Comparison of ENCODE assay signal across 8 cellular contexts in genomic region chr17:2056221-2057129, GRCh38. TPM values are rescaled to one million over a fixed set of nuclear protein-coding genes. Genes with fewer than 3 reads are reported as not detected.
DNase-seq lines count a peak whose midpoint lies in the region; ATAC-seq and TF ChIP-seq lines count a peak whose summit lies in the region.

No MANE protein-coding gene starts in this region.

- DNase-seq in Right ventricle myocardium inferior (ENCODE audit: missing footprints) (peak; percentile 79), cardiac septum (ENCODE audit: low spot score) (no peak), dermis blood vessel endothelial cell (no peak)

- H3K9ac ChIP-seq in liver (ENCODE audit: low read depth in 1 of 2, low read length in 2 of 2) (no peak overlapping the region), subcutaneous abdominal adipose tissue (ENCODE audit: low read length in 5 of 5) (peak overlapping the region in 3 of 5 donors; percentile 35 to 68 (median 64))

- 7 to 23% (median 22%) methylated on average over 58 to 76 of the region's 76 CpGs for WGBS in adipose tissue, 3 donors
- 23% methylated on average over 76 of the region's 76 CpGs for WGBS in liver

- H3K4me1 ChIP-seq in liver (ENCODE audit: control insufficient read depth in 4 of 4, insufficient read depth in 4 of 4, low read length in 3 of 4) (peaks cover 10 to 39% (median 27%) of the 10 kb centered on the region in 4 donors), subcutaneous abdominal adipose tissue (ENCODE audit: control insufficient read depth in 5 of 5, insufficient read depth in 5 of 5, low read length in 5 of 5) (peaks cover 8 to 84% (median 56%) of the 10 kb centered on the region in 5 donors)

- no peak for TF ChIP-seq RAD21 in liver (IDR thresholded peaks at IDR 0.05)

- H3K36me3 ChIP-seq in liver (ENCODE audit: control insufficient read depth in 4 of 4, insufficient read depth in 3 of 4, low read depth in 1 of 4, low read length in 3 of 4): peaks cover 0 to 3% (median 0%) of the 10 kb centered on the region in 4 donors
- H3K36me3 ChIP-seq in subcutaneous abdominal adipose tissue (ENCODE audit: control insufficient read depth in 5 of 5, insufficient read depth in 5 of 5, low read length in 5 of 5): peaks cover 0 to 26% (median 22%) of the 10 kb centered on the region in 5 donors

- no peak for TF ChIP-seq CTCF in liver (IDR thresholded peaks at IDR 0.05; ENCODE audit: low read depth, low read length, missing input control)

- no peaks in the 10 kb centered on the region for H3K9me3 ChIP-seq in liver (ENCODE audit: control insufficient read depth in 4 of 4, low read length in 3 of 4)
- H3K9me3 ChIP-seq in subcutaneous abdominal adipose tissue (ENCODE audit: control insufficient read depth in 5 of 5, low read length in 5 of 5): no peaks in the 10 kb centered on the region

- H3K27ac ChIP-seq in adipose tissue (ENCODE audit: low read depth, low read length) (peak overlapping the region; percentile 33), liver (ENCODE audit: low read depth in 1 of 2, low read length in 2 of 2) (peak overlapping the region; percentile 64 to 75), subcutaneous abdominal adipose tissue (ENCODE audit: low read depth, low read length) (peak overlapping the region; percentile 16)

- peaks cover 0 to 2% (median 0%) of the 10 kb centered on the region in 4 donors for H3K27me3 ChIP-seq in liver (ENCODE audit: control insufficient read depth in 4 of 4, insufficient read depth in 4 of 4, low read length in 3 of 4)
- H3K27me3 ChIP-seq in subcutaneous abdominal adipose tissue (ENCODE audit: control insufficient read depth in 5 of 5, insufficient read depth in 4 of 5, low read length in 5 of 5): peaks cover 9 to 45% (median 27%) of the 10 kb centered on the region in 5 donors

- intact Hi-C loops in Right ventricle myocardium inferior (cut with DNase I): loop anchor here (5.0 kb wide), 2 partner anchors 36 to 66 kb away; no protein-coding TSS in a partner anchor
- intact Hi-C loops in cardiac septum (cut with DNase I): loop anchor here (5.0 kb wide), 1 partner anchor 36 kb away; no protein-coding TSS in a partner anchor

- ATAC-seq in Right ventricle myocardium inferior: no peak
- no peak for ATAC-seq in HG03097 (IDR thresholded peaks at IDR 0.05; ENCODE audit: low FRiP score, unreplicated experiment)
- ATAC-seq in GM19328 (IDR thresholded peaks at IDR 0.05; ENCODE audit: unreplicated experiment): no peak

- H3K4me3 ChIP-seq in liver (ENCODE audit: low read depth in 1 of 3, low read length in 3 of 3) (peak overlapping the region in 2 of 3 donors; percentile 19 to 64), subcutaneous abdominal adipose tissue (ENCODE audit: low read depth in 1 of 5, low read length in 5 of 5) (peak overlapping the region in 4 of 5 donors; percentile 56 to 75 (median 66))

TF ChIP-seq in liver, 16 proteins besides CTCF, POLR2A, EP300 and RAD21:
- TF ChIP-seq HNF4A (conservative IDR thresholded peaks at IDR 0.05) (no peak), YY1 (IDR thresholded peaks at IDR 0.05) (no peak)

RNA-seq across cellular contexts. Expression of gene HIC1, which starts 1.6 kb away (rescaled TPM):
- 22.7 TPM for total RNA-seq in Right ventricle myocardium inferior
- total RNA-seq in cardiac septum: 15.0 TPM
- polyA plus RNA-seq in adipose tissue: 10 to 100 TPM in 2 of 3 donors, 1 to 10 TPM in 1; 1.6 to 23.3 (median 19.7) TPM
- 1 to 10 TPM; 3.9 to 4.8 TPM for total RNA-seq in liver
- 1 to 10 TPM in 1 of 2 donors, under 1 TPM in 1; 0.44 to 3.5 TPM for polyA plus RNA-seq in liver
- total RNA-seq in dermis blood vessel endothelial cell: 117 and 120 TPM in 2 replicates

RNA-seq across cellular contexts. Expression of gene OVCA2, which starts 14.7 kb away (rescaled TPM):
- total RNA-seq in Right ventricle myocardium inferior: 14.3 TPM
- total RNA-seq in cardiac septum: 19.8 TPM
- 10 to 100 TPM; 30.9 to 40.7 (median 38.7) TPM for polyA plus RNA-seq in adipose tissue
- 10 to 100 TPM; 16.1 to 17.2 TPM for total RNA-seq in liver
- polyA plus RNA-seq in liver: 10 to 100 TPM; 30.3 to 30.6 TPM
- total RNA-seq in dermis blood vessel endothelial cell: 43.5 and 77.1 TPM in 2 replicates

RNA-seq across cellular contexts. Expression of gene DPH1, which starts 26.5 kb away (rescaled TPM):
- total RNA-seq in Right ventricle myocardium inferior: 24.1 TPM
- total RNA-seq in cardiac septum: 28.8 TPM
- polyA plus RNA-seq in adipose tissue: 10 to 100 TPM; 15.4 to 34.0 (median 31.1) TPM
- total RNA-seq in liver: 10 to 100 TPM in 1 of 2 donors, 1 to 10 TPM in 1; 9.8 to 24.6 TPM
- 10 to 100 TPM; 17.5 to 21.2 TPM for polyA plus RNA-seq in liver
- 18.4 and 25.7 TPM in 2 replicates for total RNA-seq in dermis blood vessel endothelial cell

RNA-seq across cellular contexts. Expression of gene RTN4RL1, which starts 31.3 kb away (rescaled TPM):
- total RNA-seq in Right ventricle myocardium inferior (3.2 TPM), cardiac septum (0.32 TPM), liver (1 to 10 TPM in 1 of 2 donors, under 1 TPM in 1; 0.65 to 1.8 TPM), dermis blood vessel endothelial cell (0.51 and 0.60 TPM in 2 replicates)
- polyA plus RNA-seq in adipose tissue (1 to 10 TPM; 1.6 to 8.7 (median 3.9) TPM), liver (1 to 10 TPM in 1 of 2 donors, under 1 TPM in 1; 0.04 to 5.4 TPM)

Comparison
In these comparisons a context has a peak if more than half of its experiments do, and no peak if none do; other contexts are left out.
1. H3K27ac ChIP-seq: peak in every context shown above with its lines; median percentile 70 in liver; 33 in adipose tissue; 16 in subcutaneous abdominal adipose tissue.
2. H3K9ac ChIP-seq: peak in subcutaneous abdominal adipose tissue (3 of 5); none in liver (0 of 2).